In the genomic region with DNA sequence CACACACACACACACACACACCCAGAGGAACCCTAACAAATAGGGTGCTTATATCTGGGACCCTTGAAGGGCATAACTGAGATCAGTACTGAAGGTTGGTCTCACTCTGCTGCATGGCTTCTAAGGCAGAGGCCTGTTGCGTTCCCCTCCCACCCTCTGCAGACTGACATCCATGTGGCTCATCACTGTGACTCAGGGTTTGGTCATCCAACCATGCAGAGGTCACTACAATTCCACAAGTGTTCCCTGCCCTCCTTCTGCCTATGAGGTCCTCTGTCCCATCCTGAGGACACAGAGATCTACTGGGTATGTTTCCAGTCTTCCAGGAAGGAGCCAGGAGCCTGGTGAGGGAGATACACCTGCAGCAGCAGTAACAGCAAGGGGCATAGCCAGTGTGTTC, we compare ENCODE assay signal across 1 cellular context.
TF ChIP-seq lines count a peak whose summit lies in the region.

No MANE protein-coding gene starts in this region.

TF ChIP-seq in HCT116, 20 proteins besides CTCF, POLR2A, EP300 and RAD21 (continued from another document):
- TF ChIP-seq, protein P1, sequence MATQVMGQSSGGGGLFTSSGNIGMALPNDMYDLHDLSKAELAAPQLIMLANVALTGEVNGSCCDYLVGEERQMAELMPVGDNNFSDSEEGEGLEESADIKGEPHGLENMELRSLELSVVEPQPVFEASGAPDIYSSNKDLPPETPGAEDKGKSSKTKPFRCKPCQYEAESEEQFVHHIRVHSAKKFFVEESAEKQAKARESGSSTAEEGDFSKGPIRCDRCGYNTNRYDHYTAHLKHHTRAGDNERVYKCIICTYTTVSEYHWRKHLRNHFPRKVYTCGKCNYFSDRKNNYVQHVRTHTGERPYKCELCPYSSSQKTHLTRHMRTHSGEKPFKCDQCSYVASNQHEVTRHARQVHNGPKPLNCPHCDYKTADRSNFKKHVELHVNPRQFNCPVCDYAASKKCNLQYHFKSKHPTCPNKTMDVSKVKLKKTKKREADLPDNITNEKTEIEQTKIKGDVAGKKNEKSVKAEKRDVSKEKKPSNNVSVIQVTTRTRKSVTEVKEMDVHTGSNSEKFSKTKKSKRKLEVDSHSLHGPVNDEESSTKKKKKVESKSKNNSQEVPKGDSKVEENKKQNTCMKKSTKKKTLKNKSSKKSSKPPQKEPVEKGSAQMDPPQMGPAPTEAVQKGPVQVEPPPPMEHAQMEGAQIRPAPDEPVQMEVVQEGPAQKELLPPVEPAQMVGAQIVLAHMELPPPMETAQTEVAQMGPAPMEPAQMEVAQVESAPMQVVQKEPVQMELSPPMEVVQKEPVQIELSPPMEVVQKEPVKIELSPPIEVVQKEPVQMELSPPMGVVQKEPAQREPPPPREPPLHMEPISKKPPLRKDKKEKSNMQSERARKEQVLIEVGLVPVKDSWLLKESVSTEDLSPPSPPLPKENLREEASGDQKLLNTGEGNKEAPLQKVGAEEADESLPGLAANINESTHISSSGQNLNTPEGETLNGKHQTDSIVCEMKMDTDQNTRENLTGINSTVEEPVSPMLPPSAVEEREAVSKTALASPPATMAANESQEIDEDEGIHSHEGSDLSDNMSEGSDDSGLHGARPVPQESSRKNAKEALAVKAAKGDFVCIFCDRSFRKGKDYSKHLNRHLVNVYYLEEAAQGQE (IDR thresholded peaks at IDR 0.05; ENCODE audit: low read depth): no peak
TF ChIP-seq in HCT116: peak in this region for 1.
